Comparison of ENCODE assay signal across 14 cellular contexts in the genomic region with DNA sequence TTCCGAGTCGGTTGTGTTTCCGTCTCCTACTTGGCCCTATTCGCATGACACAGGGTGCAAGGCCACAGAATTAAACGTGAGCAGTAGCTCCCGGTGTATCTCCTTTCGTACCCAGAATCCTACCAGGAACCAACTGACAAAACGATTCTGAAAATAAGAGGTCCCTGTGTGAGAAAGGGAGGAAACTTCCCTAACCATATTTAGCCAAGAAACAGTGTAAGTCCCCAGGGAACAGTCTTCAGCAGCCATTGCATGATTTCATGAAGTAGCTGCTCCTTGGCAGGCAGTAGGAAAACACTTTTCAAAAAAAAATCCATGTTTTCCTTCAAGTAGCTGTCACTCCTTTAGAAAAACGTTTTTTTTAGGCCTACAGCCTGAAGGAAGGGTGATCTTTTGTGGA. TPM values are rescaled to one million over a fixed set of nuclear protein-coding genes. Genes with fewer than 3 reads are reported as not detected.
DNase-seq lines count a peak whose midpoint lies in the region; ATAC-seq, FAIRE-seq and TF ChIP-seq lines count a peak whose summit lies in the region.
"Had no signal": no experiment of that assay in that cellular context is flagged by ENCODE, and none has a peak within 500 bp of the region (broad histone marks: within the 10 kb centered on the region; RNA-seq: fewer than 3 reads in every experiment).

No MANE protein-coding gene starts in this region.

- ATAC-seq in stimulated activated naive B cell treated with anti-CD40 and anti-IgM and Interleukin-4, amounts not matched to agents 10 μg/mL and 1 μg/mL and 100 μg/mL, for 72 hours (replicated peaks): no peak
- no peak for ATAC-seq in GM21737 (IDR thresholded peaks at IDR 0.05; ENCODE audit: unreplicated experiment)

- peak overlapping the region; percentile 96 for H3K4me2 ChIP-seq in osteoblast (ENCODE audit: insufficient read depth, low read length)

- H3K4me1 ChIP-seq in osteoblast (ENCODE audit: insufficient read depth, low read length) (no peaks in the 10 kb centered on the region), adrenal gland (replicated peaks in 1 of 2) (peaks cover 0 to 13% of the 10 kb centered on the region in 2 donors)
- H3K4me1 ChIP-seq: vagina had no signal

- in situ Hi-C loops in ACHN (cut with HindIII; ENCODE audit: low pct_ligation_motif_present, low pct_unique_long_range_greater_than_20kb, low sequenced_read_pairs): no loop called here

- H3K27ac Mint-ChIP-seq in stimulated activated naive B cell treated with anti-CD40 and anti-IgM and Interleukin-4, amounts not matched to agents 10 μg/mL and 1 μg/mL and 100 μg/mL, for 72 hours: no peak overlapping the region
- H3K27ac Mint-ChIP-seq: activated CD4-positive, alpha-beta memory T cell treated with anti-CD3 and anti-CD28 coated beads for 36 hours; activated naive CD8-positive, alpha-beta T cell treated with anti-CD3 and anti-CD28 coated beads, Interleukin-2, amount 10 ng/mL, durations not matched to agents 7 days and 5 days; progenitor cell of endocrine pancreas had no signal

- DNase-seq in ACHN (peak; percentile 67), RCC 7860 (ENCODE audit: low spot score) (peak; percentile 12), fibroblast of villous mesenchyme (ENCODE audit: low read depth) (peak; percentile 58), osteoblast (ENCODE audit: insufficient read length, low spot score, missing footprints) (no peak), SIG-M5 treated with dmso at 0.1 percent for 504 hours (lab: John Stamatoyannopoulos, UW; ENCODE audit: unreplicated experiment) (no peak), adrenal gland (no peak)
- no peak for DNase-seq in stimulated activated naive B cell treated with anti-CD40 and anti-IgM and Interleukin-4, amounts not matched to agents 10 μg/mL and 1 μg/mL and 100 μg/mL, for 72 hours
- DNase-seq: activated CD4-positive, alpha-beta memory T cell treated with anti-CD3 and anti-CD28 coated beads for 36 hours; activated naive CD8-positive, alpha-beta T cell treated with anti-CD3 and anti-CD28 coated beads, Interleukin-2, amount 10 ng/mL, durations not matched to agents 7 days and 5 days had no signal

- TF ChIP-seq CTCF in fibroblast of villous mesenchyme (IDR thresholded peaks at IDR 0.05; ENCODE audit: insufficient read depth, low read depth, low read length) (no peak), osteoblast (IDR thresholded peaks at IDR 0.05; ENCODE audit: extremely low read depth, low read depth, low read length) (no peak), adrenal gland (IDR thresholded peaks at IDR 0.05) (no peak)

- no peaks in the 10 kb centered on the region for H3K27me3 ChIP-seq in osteoblast (ENCODE audit: insufficient read depth, low read length)
- H3K27me3 ChIP-seq in adrenal gland: no peaks in the 10 kb centered on the region
- H3K27me3 ChIP-seq: vagina had no signal

- intact Hi-C loops in adrenal gland (cut with DNase I): no loop called here

- H3K79me2 ChIP-seq in osteoblast (ENCODE audit: insufficient read depth, low read length): peaks cover 2% of the 10 kb centered on the region

- WGBS in adrenal gland, 4 donors: 58 to 69% (median 63%) methylated on average over 9 of the region's 9 CpGs

- peaks cover 0 to 2% of the 10 kb centered on the region in 2 donors for H3K9me3 Mint-ChIP-seq in stimulated activated naive B cell treated with anti-CD40 and anti-IgM and Interleukin-4, amounts not matched to agents 10 μg/mL and 1 μg/mL and 100 μg/mL, for 72 hours
- H3K9me3 Mint-ChIP-seq: activated CD4-positive, alpha-beta memory T cell treated with anti-CD3 and anti-CD28 coated beads for 36 hours; activated naive CD8-positive, alpha-beta T cell treated with anti-CD3 and anti-CD28 coated beads, Interleukin-2, amount 10 ng/mL, durations not matched to agents 7 days and 5 days had no signal

- FAIRE-seq in RCC 7860 (lab: Jason Lieb, UNC): no peak
- FAIRE-seq: endometrium had no signal

- no peaks in the 10 kb centered on the region for H3K36me3 ChIP-seq in osteoblast (ENCODE audit: insufficient read depth, low read length)
- H3K36me3 ChIP-seq in adrenal gland (replicated peaks in 1 of 2): no peaks in the 10 kb centered on the region
- H3K36me3 ChIP-seq: vagina had no signal

- H3K27me3 Mint-ChIP-seq in stimulated activated naive B cell treated with anti-CD40 and anti-IgM and Interleukin-4, amounts not matched to agents 10 μg/mL and 1 μg/mL and 100 μg/mL, for 72 hours: no peaks in the 10 kb centered on the region
- H3K27me3 Mint-ChIP-seq: activated CD4-positive, alpha-beta memory T cell treated with anti-CD3 and anti-CD28 coated beads for 36 hours; activated naive CD8-positive, alpha-beta T cell treated with anti-CD3 and anti-CD28 coated beads, Interleukin-2, amount 10 ng/mL, durations not matched to agents 7 days and 5 days; progenitor cell of endocrine pancreas had no signal

- no peaks in the 10 kb centered on the region for H3K9me3 ChIP-seq in osteoblast (ENCODE audit: low read depth, low read length)
- H3K9me3 ChIP-seq in adrenal gland (replicated peaks in 1 of 3): no peaks in the 10 kb centered on the region
- H3K9me3 ChIP-seq: vagina had no signal

- H3K27ac ChIP-seq in osteoblast (ENCODE audit: low read depth, low read length): peak overlapping the region; percentile 90
- no peak overlapping the region for H3K27ac ChIP-seq in adrenal gland
- H3K27ac ChIP-seq: vagina had no signal

- no peak for TF ChIP-seq POLR2A in adrenal gland (IDR thresholded peaks at IDR 0.05)

- H3K4me1 Mint-ChIP-seq in stimulated activated naive B cell treated with anti-CD40 and anti-IgM and Interleukin-4, amounts not matched to agents 10 μg/mL and 1 μg/mL and 100 μg/mL, for 72 hours: no peaks in the 10 kb centered on the region

- peak overlapping the region; percentile 96 for H2AFZ ChIP-seq in osteoblast (ENCODE audit: low read length)

- H3K4me3 ChIP-seq in fibroblast of villous mesenchyme (ENCODE audit: low read depth, low read length) (no peak overlapping the region), osteoblast (ENCODE audit: insufficient read depth, low read length) (peak overlapping the region; percentile 74), adrenal gland (no peak overlapping the region)
- H3K4me3 ChIP-seq: vagina had no signal

- H3K4me3 Mint-ChIP-seq in stimulated activated naive B cell treated with anti-CD40 and anti-IgM and Interleukin-4, amounts not matched to agents 10 μg/mL and 1 μg/mL and 100 μg/mL, for 72 hours: no peak overlapping the region
- H3K4me3 Mint-ChIP-seq: activated CD4-positive, alpha-beta memory T cell treated with anti-CD3 and anti-CD28 coated beads for 36 hours; activated naive CD8-positive, alpha-beta T cell treated with anti-CD3 and anti-CD28 coated beads, Interleukin-2, amount 10 ng/mL, durations not matched to agents 7 days and 5 days had no signal

- no peaks in the 10 kb centered on the region for H4K20me1 ChIP-seq in osteoblast (ENCODE audit: insufficient read depth, low read length)

- no peaks in the 10 kb centered on the region for H3K36me3 Mint-ChIP-seq in stimulated activated naive B cell treated with anti-CD40 and anti-IgM and Interleukin-4, amounts not matched to agents 10 μg/mL and 1 μg/mL and 100 μg/mL, for 72 hours
- H3K36me3 Mint-ChIP-seq: activated CD4-positive, alpha-beta memory T cell treated with anti-CD3 and anti-CD28 coated beads for 36 hours; activated naive CD8-positive, alpha-beta T cell treated with anti-CD3 and anti-CD28 coated beads, Interleukin-2, amount 10 ng/mL, durations not matched to agents 7 days and 5 days had no signal

RNA-seq across cellular contexts. Expression of a gene that starts 46.9 kb away (rescaled TPM):
- total RNA-seq in fibroblast of villous mesenchyme: 5.6 and 9.0 TPM in 2 replicates
- 3.3 and 3.5 TPM in 2 replicates for total RNA-seq in osteoblast
- 100 to 1,000 TPM in 1 of 8 donors, 10 to 100 TPM in 3, 1 to 10 TPM in 4; 4.0 to 199 (median 17.4) TPM for total RNA-seq in adrenal gland
- polyA plus RNA-seq in adrenal gland: 10 to 100 TPM in 2 of 3 donors, 1 to 10 TPM in 1; 7.2 to 86.5 (median 53.3) TPM
- total RNA-seq: activated CD4-positive, alpha-beta memory T cell treated with anti-CD3 and anti-CD28 coated beads for 36 hours; activated naive CD8-positive, alpha-beta T cell treated with anti-CD3 and anti-CD28 coated beads, Interleukin-2, amount 10 ng/mL, durations not matched to agents 7 days and 5 days; T-helper 1 cell treated with Interleukin-12 subunit alpha and Interleukin-12 subunit beta and Interleukin-4 antibody, amounts not matched to agents 30 ng/mL and 1 ng/mL, for 36 hours had no signal

Comparison
In these comparisons a context has a peak if more than half of its experiments do, and no peak if none do; other contexts are left out.
1. DNase-seq: peak in ACHN (single experiment), RCC 7860 (single experiment) and fibroblast of villous mesenchyme (single experiment); none in osteoblast (single experiment), SIG-M5 treated with dmso at 0.1 percent for 504 hours (single experiment), stimulated activated naive B cell treated with anti-CD40 and anti-IgM and Interleukin-4, amounts not matched to agents 10 μg/mL and 1 μg/mL and 100 μg/mL, for 72 hours (single experiment) and adrenal gland (0 of 7).